Comparison of ENCODE assay signal across 8 cellular contexts in genomic region chr20:1844723-1845523, GRCh38. TPM values are rescaled to one million over a fixed set of nuclear protein-coding genes. Genes with fewer than 3 reads are reported as not detected.
DNase-seq lines count a peak whose midpoint lies in the region; ATAC-seq lines count a peak whose summit lies in the region.

No MANE protein-coding gene starts in this region.

- H3K4me1 Mint-ChIP-seq in stimulated activated memory B cell treated with anti-CD40 and anti-IgM and Interleukin-4, amounts not matched to agents 10 μg/mL and 1 μg/mL and 100 μg/mL, for 72 hours, result peaks cover 72% of the 10 kb centered on the region

- H3K4me3 Mint-ChIP-seq in stimulated activated memory B cell treated with anti-CD40 and anti-IgM and Interleukin-4, amounts not matched to agents 10 μg/mL and 1 μg/mL and 100 μg/mL, for 72 hours, result no peak overlapping the region

- H3K9me3 Mint-ChIP-seq in stimulated activated memory B cell treated with anti-CD40 and anti-IgM and Interleukin-4, amounts not matched to agents 10 μg/mL and 1 μg/mL and 100 μg/mL, for 72 hours, result peaks cover 11% of the 10 kb centered on the region

- H3K27me3 Mint-ChIP-seq in stimulated activated memory B cell treated with anti-CD40 and anti-IgM and Interleukin-4, amounts not matched to agents 10 μg/mL and 1 μg/mL and 100 μg/mL, for 72 hours, result no peaks in the 10 kb centered on the region

- peak overlapping the region; percentile 50 for H3K27ac Mint-ChIP-seq in stimulated activated memory B cell treated with anti-CD40 and anti-IgM and Interleukin-4, amounts not matched to agents 10 μg/mL and 1 μg/mL and 100 μg/mL, for 72 hours

- intact Hi-C loops in left cardiac atrium (cut with DNase I), result no loop called here

- DNase-seq in activated naive CD4-positive, alpha-beta T cell treated with Interleukin-2 at 50 U/mL for 16 hours, result peak; percentile 2
- no peak for DNase-seq in activated naive CD4-positive, alpha-beta T cell (lab: John Stamatoyannopoulos, UW)
- DNase-seq in SIG-M5 (lab: John Stamatoyannopoulos, UW) (peak; percentile 65), left cardiac atrium (peak; percentile 52), NCI-H2107 (lab: John Stamatoyannopoulos, UW) (no peak), NCI-H2081 treated with DMSO at 0.1 percent for 48 hours (lab: John Stamatoyannopoulos, UW) (no peak)

- ATAC-seq in HG02981 (IDR thresholded peaks at IDR 0.05; ENCODE audit: unreplicated experiment), result peak; percentile 92
- peak; percentile 62 to 74 for ATAC-seq in left cardiac atrium
- peak; percentile 99 for ATAC-seq in stimulated activated memory B cell treated with anti-CD40 and anti-IgM and Interleukin-4, amounts not matched to agents 10 μg/mL and 1 μg/mL and 100 μg/mL, for 72 hours

- peaks cover 13% of the 10 kb centered on the region for H3K36me3 Mint-ChIP-seq in stimulated activated memory B cell treated with anti-CD40 and anti-IgM and Interleukin-4, amounts not matched to agents 10 μg/mL and 1 μg/mL and 100 μg/mL, for 72 hours

RNA-seq across cellular contexts. Expression of gene SIRPA, which starts 50.3 kb away (rescaled TPM):
- total RNA-seq in left cardiac atrium, result 10 to 100 TPM; 38.4 to 46.2 TPM

Comparison
In these comparisons a context has a peak if more than half of its experiments do, and no peak if none do; other contexts are left out.
1. DNase-seq: peak in activated naive CD4-positive, alpha-beta T cell treated with Interleukin-2 at 50 U/mL for 16 hours (single experiment), SIG-M5 (single experiment) and left cardiac atrium (single experiment); none in activated naive CD4-positive, alpha-beta T cell (0 of 4), NCI-H2107 (single experiment) and NCI-H2081 treated with DMSO at 0.1 percent for 48 hours (single experiment).
2. Peak in every context shown above with its lines, with median percentiles within 50 percentile points of each other: ATAC-seq.